Comparison of ENCODE assay signal across 12 cellular contexts in genomic region chr2:156192468-156192867, GRCh38.
DNase-seq lines count a peak whose midpoint lies in the region; ATAC-seq and TF ChIP-seq lines count a peak whose summit lies in the region.
"Had no signal": no experiment of that assay in that cellular context is flagged by ENCODE, and none has a peak within 500 bp of the region (broad histone marks: within the 10 kb centered on the region; RNA-seq: fewer than 3 reads in every experiment).

No MANE protein-coding gene starts in this region.

- H3K27me3 Mint-ChIP-seq in activated naive CD8-positive, alpha-beta T cell: peaks cover 4% of the 10 kb centered on the region
- H3K27me3 Mint-ChIP-seq in activated naive CD8-positive, alpha-beta T cell treated with anti-CD3 and anti-CD28 coated beads for 36 hours: peaks cover 3% of the 10 kb centered on the region

- TF ChIP-seq CTCF in astrocyte of the cerebellum (IDR thresholded peaks at IDR 0.05; ENCODE audit: low read depth, low read length, missing control alignments) (peak; percentile 31), retinal pigment epithelial cell (conservative IDR thresholded peaks at IDR 0.05; ENCODE audit: low read depth, low read length) (peak; percentile 31)

- ATAC-seq in HG02973 (IDR thresholded peaks at IDR 0.05; ENCODE audit: unreplicated experiment) (peak; percentile 96), GM18502 (IDR thresholded peaks at IDR 0.05; ENCODE audit: poor library complexity, unreplicated experiment) (no peak)
- ATAC-seq: Panc1 had no signal

- H3K27ac Mint-ChIP-seq in activated naive CD8-positive, alpha-beta T cell: peak overlapping the region; percentile 30
- no peak overlapping the region for H3K27ac Mint-ChIP-seq in activated naive CD8-positive, alpha-beta T cell treated with anti-CD3 and anti-CD28 coated beads for 36 hours

- no peak for DNase-seq in activated naive CD8-positive, alpha-beta T cell treated with anti-CD3 and anti-CD28 coated beads for 36 hours
- DNase-seq in astrocyte of the cerebellum (ENCODE audit: low read depth) (no peak), retinal pigment epithelial cell (ENCODE audit: low read depth) (no peak), T1000 (lab: John Stamatoyannopoulos, UW) (no peak), SKM-1 treated with dmso at 0.1 percent for 144 hours (lab: John Stamatoyannopoulos, UW; ENCODE audit: unreplicated experiment) (no peak)
- DNase-seq: pancreas had no signal

- in situ Hi-C loops in astrocyte of the cerebellum (cut with HindIII; ENCODE audit: low sequenced_read_pairs): no loop called here

- no peak overlapping the region for H3K4me3 ChIP-seq in astrocyte of the cerebellum (ENCODE audit: low read depth, low read length)
- no peak overlapping the region for H3K4me3 ChIP-seq in retinal pigment epithelial cell (ENCODE audit: low read length)
- H3K4me3 ChIP-seq: BLaER1, pancreas had no signal

- no peaks in the 10 kb centered on the region for H3K36me3 Mint-ChIP-seq in activated naive CD8-positive, alpha-beta T cell
- H3K36me3 Mint-ChIP-seq in activated naive CD8-positive, alpha-beta T cell treated with anti-CD3 and anti-CD28 coated beads for 36 hours: no peaks in the 10 kb centered on the region

- peaks cover 8% of the 10 kb centered on the region for H3K4me1 Mint-ChIP-seq in activated naive CD8-positive, alpha-beta T cell (ENCODE audit: low read depth)
- peaks cover 5% of the 10 kb centered on the region for H3K4me1 Mint-ChIP-seq in activated naive CD8-positive, alpha-beta T cell treated with anti-CD3 and anti-CD28 coated beads for 36 hours
- H3K4me1 Mint-ChIP-seq: central memory CD8-positive, alpha-beta T cell had no signal

- H3K4me3 Mint-ChIP-seq in activated naive CD8-positive, alpha-beta T cell: peak overlapping the region; percentile 1
- no peak overlapping the region for H3K4me3 Mint-ChIP-seq in activated naive CD8-positive, alpha-beta T cell treated with anti-CD3 and anti-CD28 coated beads for 36 hours
- H3K4me3 Mint-ChIP-seq: central memory CD8-positive, alpha-beta T cell had no signal

- no peaks in the 10 kb centered on the region for H3K9me3 Mint-ChIP-seq in activated naive CD8-positive, alpha-beta T cell (ENCODE audit: low read depth)
- H3K9me3 Mint-ChIP-seq in activated naive CD8-positive, alpha-beta T cell treated with anti-CD3 and anti-CD28 coated beads for 36 hours: no peaks in the 10 kb centered on the region
- H3K9me3 Mint-ChIP-seq: central memory CD8-positive, alpha-beta T cell had no signal
